8 cellular contexts compared by ENCODE assay signal in the genomic region with DNA sequence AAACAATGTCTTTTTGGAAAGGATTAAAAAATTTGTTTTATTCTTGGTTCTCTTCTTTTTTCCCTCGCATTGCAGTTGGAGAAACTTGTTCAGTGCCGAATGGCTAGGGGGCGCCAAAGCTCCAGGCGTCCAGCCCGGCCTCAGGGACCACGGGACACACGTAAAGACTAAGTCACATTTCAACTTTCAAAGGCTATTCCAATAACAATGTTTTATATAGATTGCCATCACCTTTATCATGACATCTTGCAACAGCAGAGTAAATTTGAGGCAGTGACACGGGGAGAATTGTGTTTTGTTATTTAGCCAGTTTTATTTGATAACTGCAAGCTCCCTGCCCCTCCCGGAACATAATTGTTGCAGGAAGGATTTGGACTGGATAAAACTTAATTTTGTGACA. TPM values are rescaled to one million over a fixed set of nuclear protein-coding genes. Genes with fewer than 3 reads are reported as not detected.
DNase-seq lines count a peak whose midpoint lies in the region; ATAC-seq, FAIRE-seq and TF ChIP-seq lines count a peak whose summit lies in the region.

No MANE protein-coding gene starts in this region.

- CTCF ChIA-PET in AG04449 (lab: Yijun Ruan, JAX), result interaction anchor here (0.6 to 12.5 kb wide), 139 partner anchors 8 to 1333 kb away, joined by 3 to 320 read pairs (median 5); a partner anchor contains a TSS

- no peak for DNase-seq in AG04449 (ENCODE audit: low read depth, low spot score)
- peak; percentile 53 for DNase-seq in NCI-H1105 (lab: John Stamatoyannopoulos, UW)
- no peak for DNase-seq in coronary artery (ENCODE audit: low spot score)
- DNase-seq in left lobe of liver (ENCODE audit: low spot score), result peak; percentile 68
- DNase-seq in stimulated activated CD8-positive, alpha-beta memory T cell treated with anti-CD3 and anti-CD28 coated beads, Interleukin-12 subunit alpha, Interleukin-12 subunit beta, amount 100 ng/mL, for 4 hours (ENCODE audit: low read depth), result peak; percentile 14

- TF ChIP-seq CTCF in AG04449 (IDR thresholded peaks at IDR 0.05; ENCODE audit: insufficient read depth, low read length, missing control alignments), result peak; percentile 87
- TF ChIP-seq CTCF in GM12875 (IDR thresholded peaks at IDR 0.05; ENCODE audit: borderline replicate concordance, insufficient read depth, low read depth, low read length), result peak; percentile 74
- TF ChIP-seq CTCF in coronary artery (IDR thresholded peaks at IDR 0.05), result peak; percentile 86

- H3K4me3 ChIP-seq in AG04449 (ENCODE audit: low read depth, low read length), result no peak overlapping the region
- H3K4me3 ChIP-seq in GM12875 (ENCODE audit: low read depth, low read length), result no peak overlapping the region
- H3K4me3 ChIP-seq in coronary artery, result peak overlapping the region; percentile 79

- POLR2A ChIA-PET in AG04449 (lab: Yijun Ruan, JAX), result no interaction called here

- no peak overlapping the region for H3K27ac ChIP-seq in coronary artery

- ATAC-seq in left lobe of liver, result peak; percentile 70
- ATAC-seq in HG03097 (IDR thresholded peaks at IDR 0.05; ENCODE audit: low FRiP score, unreplicated experiment), result no peak

- peak; percentile 70 for FAIRE-seq in TTC549 (lab: Jason Lieb, UNC)

RNA-seq across cellular contexts. Expression of a gene that starts 2.2 kb away (rescaled TPM):
- 140 TPM for total RNA-seq in left lobe of liver

RNA-seq across cellular contexts. Expression of a gene that starts 35.0 kb away (rescaled TPM):
- 13.7 TPM for total RNA-seq in left lobe of liver

RNA-seq across cellular contexts. Expression of a gene that starts 50.4 kb away (rescaled TPM):
- not detected for total RNA-seq in left lobe of liver

Comparison
In these comparisons a context has a peak if more than half of its experiments do, and no peak if none do; other contexts are left out.
1. DNase-seq: peak in NCI-H1105 (single experiment), left lobe of liver (single experiment) and stimulated activated CD8-positive, alpha-beta memory T cell treated with anti-CD3 and anti-CD28 coated beads, Interleukin-12 subunit alpha, Interleukin-12 subunit beta, amount 100 ng/mL, for 4 hours (single experiment); none in AG04449 (single experiment) and coronary artery (single experiment).
2. Peak in every context shown above with its lines, with median percentiles within 50 percentile points of each other: CTCF ChIP-seq.